ENCODE assay signal across 8 cellular contexts in the genomic region with DNA sequence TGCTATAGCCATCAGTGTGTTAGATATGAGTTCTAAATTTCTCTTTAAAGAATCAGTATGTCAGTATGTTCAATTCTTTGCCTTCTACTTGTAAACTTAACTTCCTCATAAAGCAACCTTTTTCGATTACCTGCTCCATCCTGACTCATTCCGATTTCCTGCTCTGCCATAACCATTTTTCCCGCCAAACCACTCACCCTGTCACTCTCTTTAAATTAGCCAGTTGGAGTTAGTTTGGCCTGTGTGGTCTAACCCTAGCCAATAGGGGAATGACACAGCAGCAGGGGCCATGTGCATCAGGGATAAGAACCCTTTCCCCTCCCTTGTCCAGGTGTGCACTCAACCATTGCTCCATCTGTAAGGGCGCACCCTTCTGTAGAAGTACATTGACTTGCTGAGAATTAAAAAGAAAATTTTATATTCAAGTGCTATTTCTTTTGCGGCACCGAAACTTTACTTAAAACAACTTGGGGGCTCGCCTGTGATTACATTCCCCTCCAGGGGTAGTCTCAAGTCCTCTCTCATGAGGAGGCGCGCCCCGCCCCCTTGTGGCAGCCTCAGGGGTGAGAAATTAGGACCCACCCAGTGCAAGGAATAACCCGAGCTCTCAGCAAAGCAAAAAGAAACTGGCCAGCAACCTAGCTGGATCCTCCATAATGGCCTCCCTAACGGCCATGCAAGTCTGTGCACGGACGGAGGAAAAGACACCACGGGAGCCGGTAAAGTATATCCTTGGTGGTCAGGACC. TPM values are rescaled to one million over a fixed set of nuclear protein-coding genes. Genes with fewer than 3 reads are reported as not detected.
DNase-seq lines count a peak whose midpoint lies in the region; ATAC-seq, FAIRE-seq and TF ChIP-seq lines count a peak whose summit lies in the region.
"Not testable (repeated sequence)": the region's sequence is repeated elsewhere in the genome, so short reads cannot be mapped to it uniquely, and the experiment has no call there.

No MANE protein-coding gene starts in this region.

- H3K4me1 ChIP-seq in GM23248 (ENCODE audit: insufficient read depth); endothelial cell of umbilical vein (ENCODE audit: control insufficient read depth, extremely low read depth, insufficient read depth, low read length): not testable (repeated sequence)

- POLR2A ChIA-PET in endothelial cell of umbilical vein (lab: Charles Lee) = not testable (repeated sequence)

- not testable (repeated sequence) for H2AFZ ChIP-seq in GM23248; endothelial cell of umbilical vein (ENCODE audit: low read depth, low read length)

- H3K9me1 ChIP-seq in endothelial cell of umbilical vein (replicated peaks; ENCODE audit: control insufficient read depth, extremely low read depth, insufficient read depth, low read length) = not testable (repeated sequence)

- FAIRE-seq in endothelial cell of umbilical vein (lab: Jason Lieb, UNC) = not testable (repeated sequence)

- 79 to 85% methylated on average over 16 of the region's 16 CpGs for WGBS in GM23248 (ENCODE audit: low coverage in 1 of 2, low lambda C conversion rate in 2 of 2, missing lambda C conversion rate in 2 of 2), 2 experiments

- peaks cover 5 to 15% (median 6%) of the 10 kb centered on the region in 3 donors for H3K27me3 Mint-ChIP-seq in CD14-positive monocyte (ENCODE audit: low read depth in 3 of 3)
- peaks cover 15% of the 10 kb centered on the region for H3K27me3 Mint-ChIP-seq in activated T-cell treated with anti-CD3 and anti-CD28 coated beads, Interleukin-2, amount 50 U/mL, for 4 hours (ENCODE audit: low read depth)
- H3K27me3 Mint-ChIP-seq in memory B cell = not testable (repeated sequence)

- not testable (repeated sequence) for H3K9me3 Mint-ChIP-seq in CD14-positive monocyte; activated T-cell treated with anti-CD3 and anti-CD28 coated beads, Interleukin-2, amount 50 U/mL, for 4 hours; memory B cell

- H3F3A ChIP-seq in GM23248 (ENCODE audit: insufficient read depth) = not testable (repeated sequence)

- not testable (repeated sequence) for H3K4me3 ChIP-seq in GM23248; endothelial cell of umbilical vein (replicated peaks in 1 of 3; ENCODE audit: insufficient read depth in 1 of 3, low read depth in 1 of 3, low read length in 3 of 3)

- in situ Hi-C loops in GM23248 (cut with MboI) = not testable (repeated sequence)

- H3K9me3 ChIP-seq in GM23248 (ENCODE audit: low read depth); endothelial cell of umbilical vein (replicated peaks; ENCODE audit: control insufficient read depth, insufficient read depth, low read length): not testable (repeated sequence)

- CTCF ChIA-PET in endothelial cell of umbilical vein (lab: Charles Lee) = not testable (repeated sequence)

- not testable (repeated sequence) for H3K27ac Mint-ChIP-seq in CD14-positive monocyte, memory B cell

- not testable (repeated sequence) for H3K4me1 Mint-ChIP-seq in CD14-positive monocyte; activated T-cell treated with anti-CD3 and anti-CD28 coated beads, Interleukin-2, amount 50 U/mL, for 4 hours (ENCODE audit: low read depth); memory B cell

- H3K9ac ChIP-seq in GM23248; endothelial cell of umbilical vein (replicated peaks; ENCODE audit: extremely low read depth, insufficient read depth, low read length): not testable (repeated sequence)

- not testable (repeated sequence) for H3K9me2 ChIP-seq in GM23248 (ENCODE audit: insufficient read depth)

- dilution Hi-C loops in endothelial cell of umbilical vein (cut with MboI; ENCODE audit: extremely low pct_ligation_motif_present, low sequenced_read_pairs) = not testable (repeated sequence)

- ATAC-seq in activated T-cell treated with anti-CD3 and anti-CD28 coated beads, Interleukin-2, amount 50 U/mL, for 4 hours = not testable (repeated sequence)
- ATAC-seq in memory B cell (ENCODE audit: low read depth) = peak; percentile 53

- H3K27ac ChIP-seq in GM23248; endothelial cell of umbilical vein (ENCODE audit: insufficient read depth, low read depth, low read length): not testable (repeated sequence)

- TF ChIP-seq CTCF in CD14-positive monocyte (IDR thresholded peaks at IDR 0.05) = peak; percentile 32
- peak; percentile 2 to 15 for TF ChIP-seq CTCF in endothelial cell of umbilical vein (IDR thresholded peaks at IDR 0.05; ENCODE audit: extremely low read depth in 1 of 2, insufficient read depth in 1 of 2, low read depth in 1 of 2, low read length in 2 of 2)

- peak; percentile 50 for DNase-seq in CD14-positive monocyte (ENCODE audit: low spot score)
- peak; percentile 16 for DNase-seq in GM23248
- DNase-seq in NCI-H460 (ENCODE audit: extremely low read depth, low read depth) = peak; percentile 19
- peak in 3 of 5 experiments; percentile 17 to 33 (median 28) for DNase-seq in T-helper 2 cell
- peak; percentile 20 for DNase-seq in activated T-cell treated with anti-CD3 and anti-CD28 coated beads, Interleukin-2, amount 50 U/mL, for 4 hours
- not testable (repeated sequence) for DNase-seq in endothelial cell of umbilical vein (ENCODE audit: low read depth, low spot score)
- DNase-seq in memory B cell (ENCODE audit: low spot score in 2 of 2) = peak in 1 of 2 donors; percentile 13
- DNase-seq in stimulated activated CD4-positive, alpha-beta T cell treated with anti-CD3 and anti-CD28 coated beads, TNF-alpha, amount 100 ng/mL, for 4 hours (ENCODE audit: low read depth in 3 of 3) = peak in 2 of 3 experiments; percentile 6 to 16

- H3K27me3 ChIP-seq in GM23248 (replicated peaks; ENCODE audit: insufficient read depth); endothelial cell of umbilical vein (ENCODE audit: control insufficient read depth in 2 of 2, insufficient read depth in 2 of 2, low read length in 2 of 2): not testable (repeated sequence)

- peaks cover 40 to 49% of the 10 kb centered on the region in 2 donors for H3K36me3 Mint-ChIP-seq in CD14-positive monocyte
- peaks cover 14% of the 10 kb centered on the region for H3K36me3 Mint-ChIP-seq in activated T-cell treated with anti-CD3 and anti-CD28 coated beads, Interleukin-2, amount 50 U/mL, for 4 hours (ENCODE audit: insufficient read depth)
- peaks cover 11% of the 10 kb centered on the region for H3K36me3 Mint-ChIP-seq in memory B cell

- TF ChIP-seq POLR2A in endothelial cell of umbilical vein (IDR thresholded peaks at IDR 0.05; ENCODE audit: low read depth, low read length) = not testable (repeated sequence)

- not testable (repeated sequence) for H3K79me2 ChIP-seq in GM23248 (ENCODE audit: insufficient read depth); endothelial cell of umbilical vein (ENCODE audit: control insufficient read depth, insufficient read depth, low read length)

- intact Hi-C loops in CD14-positive monocyte (cut with micrococcal nuclease); endothelial cell of umbilical vein (cut with micrococcal nuclease): not testable (repeated sequence)

- H4K20me1 ChIP-seq in GM23248 (ENCODE audit: insufficient read depth); endothelial cell of umbilical vein (replicated peaks; ENCODE audit: control insufficient read depth, extremely low read depth, insufficient read depth, low read length): not testable (repeated sequence)

- not testable (repeated sequence) for H3K4me2 ChIP-seq in GM23248 (ENCODE audit: unreplicated experiment); endothelial cell of umbilical vein (ENCODE audit: insufficient read depth, low read length)

- BruUV-seq in endothelial cell of umbilical vein (replicated peaks; lab: Mats Ljungman, UMichigan) = not testable (repeated sequence)

- H3K4me3 Mint-ChIP-seq in CD14-positive monocyte; activated T-cell treated with anti-CD3 and anti-CD28 coated beads, Interleukin-2, amount 50 U/mL, for 4 hours; memory B cell: not testable (repeated sequence)

- H3K36me3 ChIP-seq in GM23248 (ENCODE audit: low read depth); endothelial cell of umbilical vein (ENCODE audit: control insufficient read depth in 2 of 2, extremely low read depth in 1 of 2, insufficient read depth in 2 of 2, low read length in 2 of 2): not testable (repeated sequence)

RNA-seq across cellular contexts. Expression of a gene that starts 51.9 kb away (rescaled TPM):
- polyA plus RNA-seq in CD14-positive monocyte = 100 to 1,000 TPM; 199 to 238 TPM
- total RNA-seq in GM23248 (2014; rRNA removed; shearing (Covaris generic)) = 12.8 and 14.7 TPM in 2 replicates
- 47.0 and 52.6 TPM in 2 replicates for polyA plus RNA-seq in GM23248 (2016; fragmentation: Nextera tagmentation; extraction: Ambion mirVana)
- total RNA-seq in NCI-H460 (2014; rRNA removed; shearing (Covaris generic)) = 68.1 and 85.1 TPM in 2 replicates
- 43.0 and 53.9 TPM in 2 replicates for polyA plus RNA-seq in NCI-H460 (2014; cell fraction: nucleus; rRNA removed)
- 10 to 100 TPM; 20.7 to 24.9 (median 23.7) TPM for total RNA-seq in activated T-cell treated with anti-CD3 and anti-CD28 coated beads, Interleukin-2, amount 50 U/mL, for 4 hours
- total RNA-seq in endothelial cell of umbilical vein = 34.5 and 38.2 TPM in 2 replicates
- 15.8 and 24.0 TPM in 2 replicates for polyA plus RNA-seq in endothelial cell of umbilical vein
- 41.0 and 45.8 TPM in 2 replicates for polyA plus RNA-seq in endothelial cell of umbilical vein (2011; cell fraction: cytosol; rRNA removed)
- polyA plus RNA-seq in endothelial cell of umbilical vein (2011; cell fraction: nucleus; rRNA removed) = 14.3 and 18.4 TPM in 2 replicates
- polyA plus RNA-seq in endothelial cell of umbilical vein (2012) = 39.7 and 46.6 TPM in 2 replicates
- polyA minus RNA-seq in endothelial cell of umbilical vein = 19.7 and 41.2 TPM in 2 replicates
- 17.2 TPM for polyA minus RNA-seq in endothelial cell of umbilical vein (2011; cell fraction: cytosol; rRNA and poly(A)+ RNA removed)
- polyA minus RNA-seq in endothelial cell of umbilical vein (2011; cell fraction: nucleus; rRNA and poly(A)+ RNA removed) = 3.4 and 3.5 TPM in 2 replicates

RNA-seq across cellular contexts. Expression of a gene that starts 58.9 kb away (rescaled TPM):
- polyA plus RNA-seq in CD14-positive monocyte (100 to 1,000 TPM; 112 TPM), GM23248 (2016; fragmentation: Nextera tagmentation; extraction: Ambion mirVana) (163 and 166 TPM in 2 replicates), endothelial cell of umbilical vein (279 and 293 TPM in 2 replicates)
- total RNA-seq in GM23248 (2014; rRNA removed; shearing (Covaris generic)) = 79.3 and 113 TPM in 2 replicates
- 106 and 123 TPM in 2 replicates for total RNA-seq in NCI-H460 (2014; rRNA removed; shearing (Covaris generic))
- polyA plus RNA-seq in NCI-H460 (2014; cell fraction: nucleus; rRNA removed) = 276 TPM in 2 replicates
- total RNA-seq in activated T-cell treated with anti-CD3 and anti-CD28 coated beads, Interleukin-2, amount 50 U/mL, for 4 hours = 100 to 1,000 TPM; 158 to 193 (median 184) TPM
- total RNA-seq in endothelial cell of umbilical vein = 105 and 110 TPM in 2 replicates
- polyA plus RNA-seq in endothelial cell of umbilical vein (2011; cell fraction: cytosol; rRNA removed) = 223 and 233 TPM in 2 replicates
- 60.7 and 64.6 TPM in 2 replicates for polyA plus RNA-seq in endothelial cell of umbilical vein (2011; cell fraction: nucleus; rRNA removed)
- polyA plus RNA-seq in endothelial cell of umbilical vein (2012) = 121 and 162 TPM in 2 replicates
- 51.2 and 58.2 TPM in 2 replicates for polyA minus RNA-seq in endothelial cell of umbilical vein
- polyA minus RNA-seq in endothelial cell of umbilical vein (2011; cell fraction: cytosol; rRNA and poly(A)+ RNA removed) = 166 TPM
- 10.2 and 17.1 TPM in 2 replicates for polyA minus RNA-seq in endothelial cell of umbilical vein (2011; cell fraction: nucleus; rRNA and poly(A)+ RNA removed)
